ENCODE assay signal across 14 cellular contexts in the genomic region with DNA sequence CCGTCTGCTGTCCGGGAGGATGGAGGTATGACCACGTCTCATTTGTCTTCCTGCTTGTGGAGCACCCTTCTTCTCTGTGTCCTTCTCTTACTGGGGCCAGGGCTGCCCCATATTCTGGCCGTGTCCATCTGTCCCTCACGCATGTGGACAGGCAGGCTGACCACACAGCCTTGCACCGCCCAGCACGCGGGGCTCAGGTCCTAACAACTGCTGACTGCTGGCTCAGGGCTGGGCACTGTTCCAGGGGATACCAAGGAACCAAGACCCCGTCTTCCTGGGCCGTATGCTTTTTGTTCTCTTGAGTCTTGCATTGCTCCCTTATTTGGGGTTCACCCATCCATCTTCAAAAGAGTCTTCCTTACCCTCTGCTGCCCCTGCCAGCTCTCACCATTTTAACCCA. TPM values are rescaled to one million over a fixed set of nuclear protein-coding genes. Genes with fewer than 3 reads are reported as not detected.
A peak's percentile ranks its signal among the peaks of the same experiment; 100 is the strongest.
DNase-seq lines count a peak whose midpoint lies in the region; ATAC-seq and TF ChIP-seq lines count a peak whose summit lies in the region.
"Had no signal": no experiment of that assay in that cellular context is flagged by ENCODE, and none has a peak within 500 bp of the region (broad histone marks: within the 10 kb centered on the region; RNA-seq: fewer than 3 reads in every experiment).

No MANE protein-coding gene starts in this region.

- H3K27me3 ChIP-seq in Loucy (ENCODE audit: insufficient read depth, low read length, poor library complexity, severe bottlenecking) (no peaks in the 10 kb centered on the region), colonic mucosa (no peaks in the 10 kb centered on the region), gastrocnemius medialis (no peaks in the 10 kb centered on the region)
- H3K27me3 ChIP-seq: heart left ventricle had no signal

- intact Hi-C loops in activated CD4-positive, alpha-beta T cell treated with anti-CD3 and anti-CD28 coated beads for 36 hours (cut with DNase I, micrococcal nuclease) = loop anchor here (1.0 to 5.0 kb wide), 7 partner anchors 19 to 312 kb away; a partner anchor contains a TSS
- intact Hi-C loops in colonic mucosa (cut with DNase I) = no loop called here
- intact Hi-C loops in gastrocnemius medialis (cut with DNase I; ENCODE audit: low total_unique reads) = no loop called here

- H3K4me3 Mint-ChIP-seq in activated CD4-positive, alpha-beta T cell treated with anti-CD3 and anti-CD28 coated beads for 36 hours = peak overlapping the region; percentile 2
- H3K4me3 Mint-ChIP-seq: neural crest cell had no signal

- peak overlapping the region; percentile 58 for H3K4me2 ChIP-seq in Loucy (ENCODE audit: low read depth, low read length, poor library complexity, severe bottlenecking)

- no peak for DNase-seq in activated CD4-positive, alpha-beta T cell treated with anti-CD3 and anti-CD28 coated beads for 36 hours
- no peak for DNase-seq in activated CD4-positive, alpha-beta T cell treated with anti-CD3 and anti-CD28 coated beads, Interleukin-2, amount 50 U/mL, for 48 hours
- DNase-seq in colonic mucosa (no peak), gastrocnemius medialis (no peak), NCI-H2107 treated with DMSO at 0.1 percent for 48 hours (lab: John Stamatoyannopoulos, UW; ENCODE audit: unreplicated experiment) (no peak)
- no peak for DNase-seq in stimulated activated CD4-positive, alpha-beta T cell treated with anti-CD3 and anti-CD28 coated beads, Interleukin-4, amount 100 ng/mL, for 4 hours
- DNase-seq: COR-L47, NCI-H2171 had no signal

- peaks cover 30% of the 10 kb centered on the region for H3K4me1 Mint-ChIP-seq in activated CD4-positive, alpha-beta T cell treated with anti-CD3 and anti-CD28 coated beads for 36 hours

- no peaks in the 10 kb centered on the region for H3F3A ChIP-seq in Loucy (ENCODE audit: low read depth)

- no peak overlapping the region for H2AFZ ChIP-seq in Loucy (ENCODE audit: low read length)

- POLR2A ChIA-PET in activated CD4-positive, alpha-beta T cell treated with anti-CD3 and anti-CD28 coated beads for 36 hours (lab: Charles Lee) = interaction anchor here (0.9 kb wide), 1 partner anchor 14 kb away, joined by 3 read pairs; no protein-coding TSS in a partner anchor

- peaks cover 26% of the 10 kb centered on the region for H3K4me1 ChIP-seq in Loucy (ENCODE audit: insufficient read depth, low read length, poor library complexity, severe bottlenecking)
- peaks cover 4% of the 10 kb centered on the region for H3K4me1 ChIP-seq in colonic mucosa
- peaks cover 7 to 19% of the 10 kb centered on the region in 2 donors for H3K4me1 ChIP-seq in gastrocnemius medialis

- H3K9me3 ChIP-seq in Loucy (ENCODE audit: insufficient read depth, low read depth, low read length) (0 out of 2 replicates have a peak, but pooled peaks cover 3% of the 10 kb centered on the region), colonic mucosa (no peaks in the 10 kb centered on the region), gastrocnemius medialis (no peaks in the 10 kb centered on the region)
- H3K9me3 ChIP-seq: heart left ventricle, thoracic aorta had no signal

- no peak for ATAC-seq in activated CD4-positive, alpha-beta T cell treated with anti-CD3 and anti-CD28 coated beads for 36 hours
- ATAC-seq in gastrocnemius medialis (peak; percentile 6 to 7), GM19397 (IDR thresholded peaks at IDR 0.05; ENCODE audit: unreplicated experiment) (no peak)

- H3K9me2 ChIP-seq in Loucy (replicated peaks; ENCODE audit: low read depth, low read length) = no peaks in the 10 kb centered on the region

- H3K4me3 ChIP-seq in Loucy (ENCODE audit: low read length, poor library complexity, severe bottlenecking) (no peak overlapping the region), colonic mucosa (no peak overlapping the region), gastrocnemius medialis (no peak overlapping the region)
- H3K4me3 ChIP-seq: heart left ventricle, skin epidermis, thoracic aorta had no signal

- peaks cover 4% of the 10 kb centered on the region for H3K36me3 Mint-ChIP-seq in activated CD4-positive, alpha-beta T cell treated with anti-CD3 and anti-CD28 coated beads for 36 hours (ENCODE audit: low read depth)

- H3K27ac ChIP-seq in colonic mucosa = peak overlapping the region; percentile 27
- H3K27ac ChIP-seq in gastrocnemius medialis = peak overlapping the region; percentile 42 to 72 (median 67)
- H3K27ac ChIP-seq: thoracic aorta had no signal

- no peaks in the 10 kb centered on the region; the same call in 1 of the 2 replicates for H3K36me3 ChIP-seq in Loucy (ENCODE audit: insufficient read depth, low read length)
- H3K36me3 ChIP-seq in colonic mucosa = no peaks in the 10 kb centered on the region
- H3K36me3 ChIP-seq in gastrocnemius medialis = no peaks in the 10 kb centered on the region
- H3K36me3 ChIP-seq: heart left ventricle, thoracic aorta had no signal

- no peaks in the 10 kb centered on the region for H3K79me2 ChIP-seq in Loucy (ENCODE audit: insufficient read depth, low read length)

- in situ Hi-C loops in gastrocnemius medialis (cut with MboI; ENCODE audit: low sequenced_read_pairs in 4 of 4) = no loop called here

- H4K20me1 ChIP-seq in Loucy (ENCODE audit: insufficient read depth, low read length, poor library complexity, severe bottlenecking) = no peaks in the 10 kb centered on the region

- TF ChIP-seq POLR2A in gastrocnemius medialis (IDR thresholded peaks at IDR 0.05) = no peak

- no peak for TF ChIP-seq CTCF in Loucy (conservative IDR thresholded peaks at IDR 0.05; ENCODE audit: low read length)
- TF ChIP-seq CTCF in colonic mucosa (IDR thresholded peaks at IDR 0.05) = no peak
- no peak for TF ChIP-seq CTCF in gastrocnemius medialis (IDR thresholded peaks at IDR 0.05 in 4 of 5, conservative IDR thresholded peaks at IDR 0.05 in 1 of 5)

- H3K9ac ChIP-seq in Loucy (ENCODE audit: low read depth, low read length, poor library complexity, severe bottlenecking) (no peak overlapping the region), colonic mucosa (ENCODE audit: low read depth in 2 of 2, low read length in 2 of 2) (no peak overlapping the region)

- peak overlapping the region; percentile 39 for H3K27ac Mint-ChIP-seq in activated CD4-positive, alpha-beta T cell treated with anti-CD3 and anti-CD28 coated beads for 36 hours

- CTCF ChIA-PET in activated CD4-positive, alpha-beta T cell treated with anti-CD3 and anti-CD28 coated beads for 36 hours (lab: Charles Lee) = interaction anchor here (0.6 to 2.3 kb wide), 6 partner anchors 8 to 460 kb away, joined by 3 to 21 read pairs (median 6); no protein-coding TSS in a partner anchor

- H3K9me3 Mint-ChIP-seq in activated CD4-positive, alpha-beta T cell treated with anti-CD3 and anti-CD28 coated beads for 36 hours (ENCODE audit: low read depth) = no peaks in the 10 kb centered on the region
- H3K9me3 Mint-ChIP-seq: neural crest cell had no signal

- H3K27me3 Mint-ChIP-seq in activated CD4-positive, alpha-beta T cell treated with anti-CD3 and anti-CD28 coated beads for 36 hours = no peaks in the 10 kb centered on the region

RNA-seq across cellular contexts. Expression of a gene that starts 17.5 kb away (rescaled TPM):
- 1 to 10 TPM; 5.7 to 6.8 TPM for total RNA-seq in activated CD4-positive, alpha-beta T cell treated with anti-CD3 and anti-CD28 coated beads for 36 hours
- total RNA-seq in colonic mucosa (10 to 100 TPM; 14.9 to 28.7 TPM), gastrocnemius medialis (100 to 1,000 TPM in 1 of 4 donors, 10 to 100 TPM in 3; 40.4 to 161 (median 56.6) TPM)

RNA-seq across cellular contexts. Expression of a gene that starts 40.6 kb away (rescaled TPM):
- 1 to 10 TPM; 8.8 to 9.6 TPM for total RNA-seq in activated CD4-positive, alpha-beta T cell treated with anti-CD3 and anti-CD28 coated beads for 36 hours
- total RNA-seq in colonic mucosa (10 to 100 TPM; 20.8 to 24.7 TPM), gastrocnemius medialis (10 to 100 TPM; 37.3 to 65.1 (median 44.4) TPM)

Comparison
In these comparisons a context has a peak if more than half of its experiments do, and no peak if none do; other contexts are left out.
1. ATAC-seq: peak in gastrocnemius medialis (2 of 2); none in activated CD4-positive, alpha-beta T cell treated with anti-CD3 and anti-CD28 coated beads for 36 hours (single experiment) and GM19397 (single experiment).
2. intact Hi-C loops: an anchor here in activated CD4-positive, alpha-beta T cell treated with anti-CD3 and anti-CD28 coated beads for 36 hours (1.0 to 5.0 kb wide); none called in colonic mucosa and gastrocnemius medialis.